8 cellular contexts compared by ENCODE assay signal in the genomic region with DNA sequence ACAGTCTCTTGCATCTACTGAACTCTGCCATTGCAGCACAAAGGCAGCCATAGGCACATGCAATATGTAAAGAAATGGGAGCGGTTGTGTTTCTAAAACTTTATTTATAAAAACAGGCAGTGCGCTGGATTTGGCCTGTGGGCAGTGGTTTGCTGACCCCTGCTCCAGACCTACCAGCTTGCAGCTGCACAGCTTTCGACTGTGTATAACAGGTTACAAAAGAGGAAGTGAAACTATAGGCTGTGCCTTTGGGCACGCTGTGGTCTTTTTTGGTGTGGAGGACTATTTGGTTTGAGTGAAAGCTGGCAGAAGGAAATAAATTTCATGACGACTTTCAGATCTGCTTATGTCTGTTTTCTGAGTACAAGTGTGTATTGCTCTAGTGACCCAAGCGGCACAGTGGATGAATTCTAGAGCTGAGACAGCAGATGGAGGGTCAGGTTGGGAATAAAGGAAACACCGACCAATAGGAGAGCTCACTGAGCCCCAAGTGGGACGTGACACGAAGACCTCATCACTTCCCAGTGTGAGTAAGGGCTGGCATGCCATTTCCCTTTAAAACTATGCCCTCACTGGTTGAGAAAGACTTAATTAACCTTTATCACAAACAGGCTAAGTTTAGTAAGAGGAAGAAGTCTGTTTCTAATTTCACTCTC.
A peak's percentile ranks its signal among the peaks of the same experiment; 100 is the strongest.
DNase-seq lines count a peak whose midpoint lies in the region; ATAC-seq and TF ChIP-seq lines count a peak whose summit lies in the region.

No MANE protein-coding gene starts in this region.

- WGBS in testis, 2 donors = 85 to 91% methylated on average over 9 of the region's 9 CpGs
- WGBS in suprapubic skin = 63% methylated on average over 9 of the region's 9 CpGs

- H3K9me3 ChIP-seq in left ventricle myocardium inferior (replicated peaks) (no peaks in the 10 kb centered on the region), testis (no peaks in the 10 kb centered on the region), suprapubic skin (no peaks in the 10 kb centered on the region)

- peaks cover 51% of the 10 kb centered on the region for H3K4me1 ChIP-seq in left ventricle myocardium inferior
- no peaks in the 10 kb centered on the region for H3K4me1 ChIP-seq in testis
- H3K4me1 ChIP-seq in suprapubic skin = peaks cover 19% of the 10 kb centered on the region

- TF ChIP-seq EP300 in suprapubic skin (IDR thresholded peaks at IDR 0.05) = no peak

- TF ChIP-seq POLR2A in testis (IDR thresholded peaks at IDR 0.05) (no peak), suprapubic skin (IDR thresholded peaks at IDR 0.05) (no peak)

- no peaks in the 10 kb centered on the region for H3K27me3 Mint-ChIP-seq in WTC11 (ENCODE audit: low read depth)

- CTCF ChIA-PET in WTC11 (lab: Charles Lee) = interaction anchor here (1.1 kb wide), 1 partner anchor 202 kb away, joined by 3 read pairs; no protein-coding TSS in a partner anchor

- H3K4me3 Mint-ChIP-seq in WTC11 = no peak overlapping the region

- no peaks in the 10 kb centered on the region for H3K36me3 ChIP-seq in left ventricle myocardium inferior
- H3K36me3 ChIP-seq in testis (ENCODE audit: low read depth, missing control alignments) = no peaks in the 10 kb centered on the region
- H3K36me3 ChIP-seq in suprapubic skin = no peaks in the 10 kb centered on the region

- H3K27ac ChIP-seq in left ventricle myocardium inferior (replicated peaks) (peak overlapping the region; percentile 74), testis (no peak overlapping the region), suprapubic skin (no peak overlapping the region)

- ATAC-seq in GM19438 (IDR thresholded peaks at IDR 0.05; ENCODE audit: low read depth, unreplicated experiment) (peak; percentile 94), HG03378 (IDR thresholded peaks at IDR 0.05; ENCODE audit: unreplicated experiment) (peak; percentile 97), WTC11 (peak; percentile 15; the same call in 1 of the 2 replicates)

- intact Hi-C loops in left ventricle myocardium inferior (cut with micrococcal nuclease) = loop anchor here (10.0 kb wide), 1 partner anchor 198 kb away; no protein-coding TSS in a partner anchor
- intact Hi-C loops in testis (cut with DNase I; ENCODE audit: low total_unique reads) = no loop called here

- peaks cover 8% of the 10 kb centered on the region for H3K4me1 Mint-ChIP-seq in WTC11

- H3K9me3 Mint-ChIP-seq in WTC11 = no peaks in the 10 kb centered on the region

- no peaks in the 10 kb centered on the region for H3K27me3 ChIP-seq in left ventricle myocardium inferior (ENCODE audit: low read depth)
- no peaks in the 10 kb centered on the region for H3K27me3 ChIP-seq in testis
- no peaks in the 10 kb centered on the region for H3K27me3 ChIP-seq in suprapubic skin

- POLR2A ChIA-PET in WTC11 (lab: Charles Lee) = no interaction called here

- TF ChIP-seq CTCF in WTC11 (IDR thresholded peaks at IDR 0.05) = no peak
- no peak for TF ChIP-seq CTCF in left ventricle myocardium inferior (IDR thresholded peaks at IDR 0.05; ENCODE audit: borderline replicate concordance)
- no peak for TF ChIP-seq CTCF in testis (IDR thresholded peaks at IDR 0.05)
- no peak for TF ChIP-seq CTCF in suprapubic skin (IDR thresholded peaks at IDR 0.05)

- H3K4me3 ChIP-seq in left ventricle myocardium inferior = no peak overlapping the region
- no peak overlapping the region for H3K4me3 ChIP-seq in testis
- H3K4me3 ChIP-seq in suprapubic skin = no peak overlapping the region

- DNase-seq in EL = peak; percentile 32
- DNase-seq in WTC11 (ENCODE audit: low spot score) = no peak
- peak; percentile 24 for DNase-seq in left ventricle myocardium inferior
- peak; percentile 30 for DNase-seq in testis
- no peak for DNase-seq in effector CD4-positive, alpha-beta T cell
- DNase-seq in suprapubic skin (ENCODE audit: low spot score in 2 of 2) = no peak

- H3K36me3 Mint-ChIP-seq in WTC11 = no peaks in the 10 kb centered on the region

- H3K27ac Mint-ChIP-seq in WTC11 = no peak overlapping the region

TF ChIP-seq in WTC11, 78 proteins besides CTCF, POLR2A, EP300 and RAD21:
- TF ChIP-seq NFYB (CRISPR knock-in tag; conservative IDR thresholded peaks at IDR 0.05; ENCODE audit: low read depth) (no peak), GTF2I (CRISPR knock-in tag; conservative IDR thresholded peaks at IDR 0.05) (no peak), IRF2 (CRISPR knock-in tag; IDR thresholded peaks at IDR 0.05; ENCODE audit: borderline replicate concordance, low read depth) (no peak), AR (CRISPR knock-in tag; IDR thresholded peaks at IDR 0.05) (no peak), GRHL2 (CRISPR knock-in tag; IDR thresholded peaks at IDR 0.05; ENCODE audit: insufficient replicate concordance, severe bottlenecking) (no peak), ETV6 (CRISPR knock-in tag; IDR thresholded peaks at IDR 0.05) (no peak), FOXK1 (CRISPR knock-in tag; IDR thresholded peaks at IDR 0.05) (no peak), NFE2L1 (CRISPR knock-in tag; IDR thresholded peaks at IDR 0.05) (no peak), ESRRA (CRISPR knock-in tag; IDR thresholded peaks at IDR 0.05; ENCODE audit: borderline replicate concordance) (no peak), SP1 (CRISPR knock-in tag; conservative IDR thresholded peaks at IDR 0.05) (no peak), ZNF671 (CRISPR knock-in tag; IDR thresholded peaks at IDR 0.05) (no peak), NR1H2 (CRISPR knock-in tag; IDR thresholded peaks at IDR 0.05) (no peak), TEAD4 (CRISPR knock-in tag; IDR thresholded peaks at IDR 0.05) (no peak), CBFB (CRISPR knock-in tag; IDR thresholded peaks at IDR 0.05; ENCODE audit: low read depth) (no peak), FOXP1 (CRISPR knock-in tag; IDR thresholded peaks at IDR 0.05; ENCODE audit: borderline replicate concordance) (no peak), RELA (CRISPR knock-in tag; IDR thresholded peaks at IDR 0.05; ENCODE audit: borderline replicate concordance) (no peak)
- TF ChIP-seq, protein P1, sequence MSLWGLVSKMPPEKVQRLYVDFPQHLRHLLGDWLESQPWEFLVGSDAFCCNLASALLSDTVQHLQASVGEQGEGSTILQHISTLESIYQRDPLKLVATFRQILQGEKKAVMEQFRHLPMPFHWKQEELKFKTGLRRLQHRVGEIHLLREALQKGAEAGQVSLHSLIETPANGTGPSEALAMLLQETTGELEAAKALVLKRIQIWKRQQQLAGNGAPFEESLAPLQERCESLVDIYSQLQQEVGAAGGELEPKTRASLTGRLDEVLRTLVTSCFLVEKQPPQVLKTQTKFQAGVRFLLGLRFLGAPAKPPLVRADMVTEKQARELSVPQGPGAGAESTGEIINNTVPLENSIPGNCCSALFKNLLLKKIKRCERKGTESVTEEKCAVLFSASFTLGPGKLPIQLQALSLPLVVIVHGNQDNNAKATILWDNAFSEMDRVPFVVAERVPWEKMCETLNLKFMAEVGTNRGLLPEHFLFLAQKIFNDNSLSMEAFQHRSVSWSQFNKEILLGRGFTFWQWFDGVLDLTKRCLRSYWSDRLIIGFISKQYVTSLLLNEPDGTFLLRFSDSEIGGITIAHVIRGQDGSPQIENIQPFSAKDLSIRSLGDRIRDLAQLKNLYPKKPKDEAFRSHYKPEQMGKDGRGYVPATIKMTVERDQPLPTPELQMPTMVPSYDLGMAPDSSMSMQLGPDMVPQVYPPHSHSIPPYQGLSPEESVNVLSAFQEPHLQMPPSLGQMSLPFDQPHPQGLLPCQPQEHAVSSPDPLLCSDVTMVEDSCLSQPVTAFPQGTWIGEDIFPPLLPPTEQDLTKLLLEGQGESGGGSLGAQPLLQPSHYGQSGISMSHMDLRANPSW (CRISPR knock-in tag; conservative IDR thresholded peaks at IDR 0.05; ENCODE audit: low read depth) = no peak
- TF ChIP-seq, protein P2, sequence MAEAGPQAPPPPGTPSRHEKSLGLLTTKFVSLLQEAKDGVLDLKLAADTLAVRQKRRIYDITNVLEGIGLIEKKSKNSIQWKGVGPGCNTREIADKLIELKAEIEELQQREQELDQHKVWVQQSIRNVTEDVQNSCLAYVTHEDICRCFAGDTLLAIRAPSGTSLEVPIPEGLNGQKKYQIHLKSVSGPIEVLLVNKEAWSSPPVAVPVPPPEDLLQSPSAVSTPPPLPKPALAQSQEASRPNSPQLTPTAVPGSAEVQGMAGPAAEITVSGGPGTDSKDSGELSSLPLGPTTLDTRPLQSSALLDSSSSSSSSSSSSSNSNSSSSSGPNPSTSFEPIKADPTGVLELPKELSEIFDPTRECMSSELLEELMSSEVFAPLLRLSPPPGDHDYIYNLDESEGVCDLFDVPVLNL (CRISPR knock-in tag; IDR thresholded peaks at IDR 0.05; ENCODE audit: borderline replicate concordance, low read depth) = no peak

Comparison
In these comparisons a context has a peak if more than half of its experiments do, and no peak if none do; other contexts are left out.
1. DNase-seq: peak in EL (single experiment), left ventricle myocardium inferior (single experiment) and testis (single experiment); none in WTC11 (single experiment), effector CD4-positive, alpha-beta T cell (single experiment) and suprapubic skin (0 of 2).
2. ATAC-seq: peak in every context shown above with its lines; median percentile 97 in HG03378; 94 in GM19438; 15 in WTC11.